8 cellular contexts compared by ENCODE assay signal in the genomic region with DNA sequence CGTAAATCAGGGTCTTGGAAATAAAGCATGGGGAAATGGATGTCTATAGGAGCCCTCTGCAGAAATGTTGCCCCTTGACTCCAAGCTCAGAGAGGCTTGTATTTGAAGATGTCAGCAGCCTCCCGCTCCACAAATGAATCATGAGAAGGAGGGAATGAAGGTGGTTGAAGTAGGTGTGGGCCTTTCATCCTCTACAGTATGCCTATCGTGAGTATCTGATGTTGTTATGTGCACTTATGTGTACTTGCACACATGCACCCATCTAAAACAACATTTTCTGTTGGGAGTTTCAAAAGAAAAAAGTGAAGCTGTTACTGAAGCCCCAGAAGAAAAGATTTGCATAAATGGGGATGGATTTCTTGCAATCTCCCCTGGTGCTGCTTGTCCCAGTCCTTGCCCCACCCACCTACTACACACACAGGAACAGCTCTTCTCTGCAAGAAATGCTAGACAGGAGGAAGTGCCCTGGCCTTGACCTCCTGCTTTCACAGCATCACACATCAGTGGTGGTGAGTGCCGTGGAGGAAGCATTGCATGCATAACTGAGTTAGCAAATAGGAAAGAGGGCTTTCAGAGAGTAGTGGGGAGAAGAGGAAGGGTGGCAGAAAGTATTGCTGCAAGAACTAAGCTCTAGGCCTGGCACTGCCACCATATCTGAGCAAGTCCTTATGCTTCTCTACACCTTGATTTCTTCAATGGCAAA.
DNase-seq lines count a peak whose midpoint lies in the region; ATAC-seq and TF ChIP-seq lines count a peak whose summit lies in the region.

No MANE protein-coding gene starts in this region.

- peak; percentile 57 for ATAC-seq in GM18858 (IDR thresholded peaks at IDR 0.05; ENCODE audit: unreplicated experiment)
- ATAC-seq in HG03469 (IDR thresholded peaks at IDR 0.05; ENCODE audit: unreplicated experiment): peak; percentile 94
- ATAC-seq in activated T-helper 17 cell treated with anti-CD3 and anti-CD28 coated beads, Interleukin-2, amount 50 U/mL, for 72 hours (replicated peaks): peak; percentile 91
- peak; percentile 92 for ATAC-seq in memory B cell (ENCODE audit: low read depth)

- no peaks in the 10 kb centered on the region for H3K9me2 ChIP-seq in GM23248 (ENCODE audit: insufficient read depth)

- H3K4me3 ChIP-seq in uterus (no peak overlapping the region), GM23248 (no peak overlapping the region)

- no peak overlapping the region for H2AFZ ChIP-seq in GM23248

- TF ChIP-seq CTCF in uterus (IDR thresholded peaks at IDR 0.05): no peak

- peaks cover 4% of the 10 kb centered on the region for H3K9me3 Mint-ChIP-seq in activated T-helper 17 cell treated with anti-CD3 and anti-CD28 coated beads, Interleukin-2, amount 50 U/mL, for 72 hours
- H3K9me3 Mint-ChIP-seq in memory B cell: peaks cover 2% of the 10 kb centered on the region

- H3K36me3 Mint-ChIP-seq in activated T-helper 17 cell treated with anti-CD3 and anti-CD28 coated beads, Interleukin-2, amount 50 U/mL, for 72 hours (ENCODE audit: low read depth): no peaks in the 10 kb centered on the region
- no peaks in the 10 kb centered on the region for H3K36me3 Mint-ChIP-seq in memory B cell

- H3K27ac Mint-ChIP-seq in activated T-helper 17 cell treated with anti-CD3 and anti-CD28 coated beads, Interleukin-2, amount 50 U/mL, for 72 hours: no peak overlapping the region
- H3K27ac Mint-ChIP-seq in memory B cell: peak overlapping the region; percentile 80

- in situ Hi-C loops in GM23248 (cut with MboI): no loop called here

- 93 to 96% methylated on average over 4 of the region's 4 CpGs for WGBS in GM23248 (ENCODE audit: low coverage in 1 of 2, low lambda C conversion rate in 2 of 2, missing lambda C conversion rate in 2 of 2), 2 experiments

- H3K4me1 Mint-ChIP-seq in activated T-helper 17 cell treated with anti-CD3 and anti-CD28 coated beads, Interleukin-2, amount 50 U/mL, for 72 hours: peaks cover 37% of the 10 kb centered on the region
- H3K4me1 Mint-ChIP-seq in memory B cell: peaks cover 48% of the 10 kb centered on the region

- H3K9ac ChIP-seq in GM23248: no peak overlapping the region

- no peaks in the 10 kb centered on the region for H3K27me3 ChIP-seq in uterus
- H3K27me3 ChIP-seq in GM23248 (replicated peaks; ENCODE audit: insufficient read depth): no peaks in the 10 kb centered on the region

- no peaks in the 10 kb centered on the region for H4K20me1 ChIP-seq in GM23248 (ENCODE audit: insufficient read depth)

- no peaks in the 10 kb centered on the region for H3K79me2 ChIP-seq in GM23248 (ENCODE audit: insufficient read depth)

- DNase-seq in memory B cell (ENCODE audit: low spot score in 2 of 2) (peak; percentile 18 to 29), uterus (no peak), GM23248 (no peak), inferior parietal cortex (ENCODE audit: extremely low spot score) (no peak), A172 (ENCODE audit: low spot score) (no peak)

- no peak for TF ChIP-seq POLR2A in uterus (IDR thresholded peaks at IDR 0.05)

- H3K36me3 ChIP-seq in uterus (no peaks in the 10 kb centered on the region), GM23248 (ENCODE audit: low read depth) (no peaks in the 10 kb centered on the region)

- no peak overlapping the region for H3K4me2 ChIP-seq in GM23248 (ENCODE audit: unreplicated experiment)

- peak overlapping the region; percentile 20 for H3K4me3 Mint-ChIP-seq in activated T-helper 17 cell treated with anti-CD3 and anti-CD28 coated beads, Interleukin-2, amount 50 U/mL, for 72 hours
- peak overlapping the region; percentile 49 for H3K4me3 Mint-ChIP-seq in memory B cell

- intact Hi-C loops in uterus (cut with DNase I; ENCODE audit: low total_unique reads): no loop called here

- H3K27ac ChIP-seq in uterus: no peak overlapping the region
- H3K27ac ChIP-seq in GM23248: no peak overlapping the region

- no peaks in the 10 kb centered on the region for H3K27me3 Mint-ChIP-seq in activated T-helper 17 cell treated with anti-CD3 and anti-CD28 coated beads, Interleukin-2, amount 50 U/mL, for 72 hours
- no peaks in the 10 kb centered on the region for H3K27me3 Mint-ChIP-seq in memory B cell

- peaks cover 21% of the 10 kb centered on the region; the same call in 1 of the 2 replicates for H3F3A ChIP-seq in GM23248 (ENCODE audit: insufficient read depth)

- no peaks in the 10 kb centered on the region for H3K4me1 ChIP-seq in uterus
- peaks cover 24% of the 10 kb centered on the region for H3K4me1 ChIP-seq in GM23248 (ENCODE audit: insufficient read depth)

- H3K9me3 ChIP-seq in uterus: no peaks in the 10 kb centered on the region
- H3K9me3 ChIP-seq in GM23248 (ENCODE audit: low read depth): no peaks in the 10 kb centered on the region

Comparison
In these comparisons a context has a peak if more than half of its experiments do, and no peak if none do; other contexts are left out.
1. DNase-seq: peak in memory B cell (2 of 2); none in uterus (0 of 2), GM23248 (single experiment), inferior parietal cortex (single experiment) and A172 (single experiment).
2. Peak in every context shown above with its lines, with median percentiles within 50 percentile points of each other: ATAC-seq.